Comparison of ENCODE assay signal across 8 cellular contexts in the genomic region with DNA sequence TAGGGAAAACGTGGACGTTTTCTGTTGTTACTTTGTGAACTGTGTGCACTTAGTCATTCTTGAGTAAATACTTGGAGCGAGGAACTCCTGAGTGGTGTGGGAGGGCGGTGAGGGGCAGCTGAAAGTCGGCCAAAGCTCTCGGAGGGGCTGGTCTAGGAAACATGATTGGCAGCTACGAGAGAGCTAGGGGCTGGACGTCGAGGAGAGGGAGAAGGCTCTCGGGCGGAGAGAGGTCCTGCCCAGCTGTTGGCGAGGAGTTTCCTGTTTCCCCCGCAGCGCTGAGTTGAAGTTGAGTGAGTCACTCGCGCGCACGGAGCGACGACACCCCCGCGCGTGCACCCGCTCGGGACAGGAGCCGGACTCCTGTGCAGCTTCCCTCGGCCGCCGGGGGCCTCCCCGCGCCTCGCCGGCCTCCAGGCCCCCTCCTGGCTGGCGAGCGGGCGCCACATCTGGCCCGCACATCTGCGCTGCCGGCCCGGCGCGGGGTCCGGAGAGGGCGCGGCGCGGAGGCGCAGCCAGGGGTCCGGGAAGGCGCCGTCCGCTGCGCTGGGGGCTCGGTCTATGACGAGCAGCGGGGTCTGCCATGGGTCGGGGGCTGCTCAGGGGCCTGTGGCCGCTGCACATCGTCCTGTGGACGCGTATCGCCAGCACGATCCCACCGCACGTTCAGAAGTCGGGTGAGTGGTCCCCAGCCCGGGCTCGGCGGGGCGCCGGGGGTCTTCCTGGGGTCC.
DNase-seq lines count a peak whose midpoint lies in the region; ATAC-seq lines count a peak whose summit lies in the region.

A gene (plus strand): TSS at position 301 of the 731 bp plus-strand sequence. CDS start 283 bp downstream, at position 584.

- DNase-seq in NCI-H2029 treated with DMSO at 0.1 percent for 48 hours (lab: John Stamatoyannopoulos, UW) (peak; percentile 64), islet precursor cell (peak; percentile 99), NCI-H2171 (lab: John Stamatoyannopoulos, UW) (no peak)
- peak; percentile 52 for DNase-seq in activated CD4-positive, CD25-positive, alpha-beta regulatory T cell treated with anti-CD3 and anti-CD28 coated beads, Interleukin-2, amount 50 U/mL, for 16 hours (ENCODE audit: low read depth, low spot score)
- DNase-seq in central memory CD4-positive, alpha-beta T cell = peak; percentile 68
- DNase-seq in stimulated activated CD4-positive, alpha-beta T cell treated with anti-CD3 and anti-CD28 coated beads, Interleukin-12 subunit alpha, Interleukin-12 subunit beta, amount 100 ng/mL, for 48 hours (ENCODE audit: low read depth in 2 of 3, low spot score in 1 of 3) = peak; percentile 74 to 83 (median 82)

- peak; percentile 62 for ATAC-seq in GM18499 (IDR thresholded peaks at IDR 0.05; ENCODE audit: insufficient read depth, unreplicated experiment)
- peak; percentile 79 for ATAC-seq in HG02763 (IDR thresholded peaks at IDR 0.05; ENCODE audit: unreplicated experiment)
